ENCODE assay signal across 19 cellular contexts in the genomic region with DNA sequence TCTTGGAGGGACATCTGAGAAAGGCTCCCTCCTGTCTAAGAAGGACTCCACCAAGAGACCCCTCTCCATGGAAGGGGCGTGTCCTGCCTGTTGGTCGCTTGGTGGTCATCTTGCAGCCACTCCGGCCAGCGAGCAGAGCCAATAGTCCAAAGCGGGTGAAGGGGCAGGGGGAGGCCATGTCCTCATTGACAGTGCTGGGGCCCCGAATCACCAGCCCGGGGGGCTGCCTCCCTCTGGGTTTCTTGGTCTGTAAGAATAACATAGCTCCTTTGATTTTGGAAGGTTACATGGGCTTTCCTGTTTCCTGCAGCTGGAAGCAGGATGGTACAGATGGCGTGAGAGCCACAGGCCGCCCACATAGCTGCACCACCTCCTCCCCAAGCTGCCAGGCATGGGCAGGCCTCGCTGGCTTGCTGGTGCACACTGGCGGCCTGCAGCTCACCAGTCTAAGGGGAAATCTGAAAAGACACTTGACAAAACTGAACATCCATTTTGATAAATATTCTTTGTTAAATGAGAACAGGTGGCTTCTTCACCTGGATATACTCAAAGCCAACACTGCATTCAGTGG.
"Had no signal": no experiment of that assay in that cellular context is flagged by ENCODE, and none has a peak within 500 bp of the region (broad histone marks: within the 10 kb centered on the region; RNA-seq: fewer than 3 reads in every experiment).

No MANE protein-coding gene starts in this region.

- H3K27ac ChIP-seq: gastroesophageal sphincter, left lung, neutrophil, skin epidermis, transverse colon had no signal

- H3K4me3 Mint-ChIP-seq: activated naive CD8-positive, alpha-beta T cell treated with anti-CD3 and anti-CD28 coated beads, Interleukin-2, amount 10 ng/mL, durations not matched to agents 7 days and 5 days; brain; central memory CD8-positive, alpha-beta T cell; dendritic cell treated with granulocyte-macrophage colony-stimulating factor and Interleukin-4, amounts not matched to agents 40 ng/mL and 50 ng/mL, for 4 days; natural killer cell had no signal

- H3K27me3 ChIP-seq: gastroesophageal sphincter, left lung, transverse colon had no signal

- ATAC-seq: activated CD4-positive, CD25-positive, alpha-beta regulatory T cell treated with anti-CD3 and anti-CD28 coated beads, Interleukin-2, amount 50 U/mL, for 24 hours; gastroesophageal sphincter; left lung; natural killer cell; right cardiac atrium had no signal

- H3K9me3 Mint-ChIP-seq: activated naive CD8-positive, alpha-beta T cell treated with anti-CD3 and anti-CD28 coated beads, Interleukin-2, amount 10 ng/mL, durations not matched to agents 7 days and 5 days; brain; central memory CD8-positive, alpha-beta T cell; dendritic cell treated with granulocyte-macrophage colony-stimulating factor and Interleukin-4, amounts not matched to agents 40 ng/mL and 50 ng/mL, for 4 days; natural killer cell had no signal

- H3K4me1 ChIP-seq: left lung had no signal

- DNase-seq: activated naive CD8-positive, alpha-beta T cell treated with anti-CD3 and anti-CD28 coated beads, Interleukin-2, amount 10 ng/mL, durations not matched to agents 7 days and 5 days; activated T-cell treated with anti-CD3 and anti-CD28 coated beads, Interleukin-2, amount 50 U/mL, for 48 hours; erythroblast; left lung; stimulated activated CD4-positive, alpha-beta T cell treated with anti-CD3 and anti-CD28 coated beads, Interleukin-15, amount 100 ng/mL, for 24 hours; stimulated activated CD4-positive, alpha-beta T cell treated with anti-CD3 and anti-CD28 coated beads, Interleukin-4, amount 100 ng/mL, for 1 hour; stimulated activated naive CD4-positive, alpha-beta T cell; substantia nigra; transverse colon had no signal

- H3K9me3 ChIP-seq: gastroesophageal sphincter, left lung, neutrophil, transverse colon had no signal

- H3K27me3 Mint-ChIP-seq: brain had no signal

- H3K27ac Mint-ChIP-seq: activated naive CD8-positive, alpha-beta T cell treated with anti-CD3 and anti-CD28 coated beads, Interleukin-2, amount 10 ng/mL, durations not matched to agents 7 days and 5 days; dendritic cell treated with granulocyte-macrophage colony-stimulating factor and Interleukin-4, amounts not matched to agents 40 ng/mL and 50 ng/mL, for 4 days; natural killer cell; progenitor cell of endocrine pancreas had no signal

- H3K36me3 Mint-ChIP-seq: activated naive CD8-positive, alpha-beta T cell treated with anti-CD3 and anti-CD28 coated beads, Interleukin-2, amount 10 ng/mL, durations not matched to agents 7 days and 5 days; brain; natural killer cell had no signal

- H3K36me3 ChIP-seq: gastroesophageal sphincter, left lung, neutrophil, transverse colon had no signal

- H3K4me3 ChIP-seq: gastroesophageal sphincter, left lung, skin epidermis, transverse colon had no signal
